25 cellular contexts compared by ENCODE assay signal in genomic region chr3:182741214-182741613, GRCh38.
"Had no signal": no experiment of that assay in that cellular context is flagged by ENCODE, and none has a peak within 500 bp of the region (broad histone marks: within the 10 kb centered on the region; RNA-seq: fewer than 3 reads in every experiment).

No MANE protein-coding gene starts in this region.

- H3K4me1 ChIP-seq: adrenal gland, ascending aorta, esophagus muscularis mucosa, heart left ventricle, right lobe of liver, spleen had no signal

- H3K4me1 Mint-ChIP-seq: activated B cell treated with CpG ODN at 0.5 μM for 24 hours had no signal

- H3K9me3 ChIP-seq: adrenal gland, ascending aorta, esophagus muscularis mucosa, heart left ventricle, mucosa of descending colon, right lobe of liver, spleen, thoracic aorta had no signal

- H3K27me3 Mint-ChIP-seq: activated naive CD8-positive, alpha-beta T cell had no signal

- H3K36me3 ChIP-seq: adrenal gland, ascending aorta, brain microvascular endothelial cell, esophagus muscularis mucosa, heart left ventricle, right lobe of liver, spleen, thoracic aorta had no signal

- H3K36me3 Mint-ChIP-seq: activated naive CD8-positive, alpha-beta T cell had no signal

- H3K27ac Mint-ChIP-seq: activated B cell treated with CpG ODN at 0.5 μM for 24 hours; activated naive CD8-positive, alpha-beta T cell; activated T-helper 2 cell treated with anti-CD3 and anti-CD28 coated beads, Interferon-gamma antibody, Interleukin-2, Interleukin-4, amounts not matched to agents 10 μg/mL and 5 μg/mL and 100 μg/mL, durations not matched to agents 14 hours and 24 hours and 36 hours had no signal

- FAIRE-seq: islet of Langerhans had no signal

- H3K9me3 Mint-ChIP-seq: activated B cell treated with CpG ODN at 0.5 μM for 24 hours; activated T-cell treated with anti-CD3 and anti-CD28 coated beads, Interleukin-2, amount 50 U/mL, for 4 hours; activated T-helper 2 cell treated with anti-CD3 and anti-CD28 coated beads, Interferon-gamma antibody, Interleukin-2, Interleukin-4, amounts not matched to agents 10 μg/mL and 5 μg/mL and 100 μg/mL, durations not matched to agents 14 hours and 24 hours and 36 hours had no signal

- H3K4me3 Mint-ChIP-seq: activated B cell treated with CpG ODN at 0.5 μM for 24 hours; activated naive CD8-positive, alpha-beta T cell; activated T-cell treated with anti-CD3 and anti-CD28 coated beads, Interleukin-2, amount 50 U/mL, for 4 hours had no signal

- ATAC-seq: activated T-cell treated with anti-CD3 and anti-CD28 coated beads, Interleukin-2, amount 50 U/mL, for 4 hours; heart left ventricle; left cardiac atrium; right lobe of liver had no signal

- H3K4me3 ChIP-seq: adrenal gland, ascending aorta, esophagus muscularis mucosa, heart left ventricle, mucosa of descending colon, right lobe of liver, spleen, thoracic aorta had no signal

- DNase-seq: activated B cell treated with CpG ODN at 0.5 μM for 24 hours; activated CD4-positive, alpha-beta T cell treated with anti-CD3 and anti-CD28 coated beads for 4 hours; activated CD4-positive, alpha-beta T cell treated with anti-CD3 and anti-CD28 coated beads, Interleukin-2, amount 50 U/mL, for 48 hours; activated CD8-positive, alpha-beta memory T cell treated with anti-CD3 and anti-CD28 coated beads, Interleukin-2, amount 50 U/mL, for 48 hours; activated naive CD4-positive, alpha-beta T cell; activated T-cell treated with anti-CD3 and anti-CD28 coated beads, Interleukin-2, amount 50 U/mL, for 4 hours; adrenal gland; brain microvascular endothelial cell; central memory CD4-positive, alpha-beta T cell; effector memory CD4-positive, alpha-beta T cell; heart left ventricle; left cardiac atrium; nucleus accumbens; right lobe of liver; spleen; stimulated activated CD4-positive, alpha-beta T cell treated with anti-CD3 and anti-CD28 coated beads, Interleukin-4, amount 100 ng/mL, for 1 hour; stimulated activated naive CD4-positive, alpha-beta T cell; T-helper 9 cell had no signal

- H3K27me3 ChIP-seq: ascending aorta, brain microvascular endothelial cell, right lobe of liver had no signal

- H3K27ac ChIP-seq: adrenal gland, ascending aorta, brain microvascular endothelial cell, esophagus muscularis mucosa, heart left ventricle, right lobe of liver, spleen, thoracic aorta had no signal
